Comparison of ENCODE assay signal across 6 cellular contexts in genomic region chr19:8307400-8307964, GRCh38. TPM values are rescaled to one million over a fixed set of nuclear protein-coding genes. Genes with fewer than 3 reads are reported as not detected.
DNase-seq lines count a peak whose midpoint lies in the region; ATAC-seq and TF ChIP-seq lines count a peak whose summit lies in the region.

No MANE protein-coding gene starts in this region.

- no peaks in the 10 kb centered on the region for H3K9me3 Mint-ChIP-seq in nephron

- H3K36me3 ChIP-seq in Karpas-422 (ENCODE audit: insufficient read depth, low read length) = peaks cover 13% of the 10 kb centered on the region; the same call in 1 of the 2 replicates
- H3K36me3 ChIP-seq in brain microvascular endothelial cell (replicated peaks) = peaks cover 15% of the 10 kb centered on the region

- no peak for ATAC-seq in GM18520 (IDR thresholded peaks at IDR 0.05; ENCODE audit: unreplicated experiment)

- peaks cover 29% of the 10 kb centered on the region for H3K79me2 ChIP-seq in Karpas-422 (ENCODE audit: low read length)

- H3K27ac Mint-ChIP-seq in nephron = peak overlapping the region; percentile 14 to 88 (median 86)

- H3K4me1 Mint-ChIP-seq in nephron = peaks cover 21% of the 10 kb centered on the region

- H3K4me3 ChIP-seq in Karpas-422 (ENCODE audit: low read length) (peak overlapping the region; percentile 71), brain microvascular endothelial cell (ENCODE audit: low read depth, low read length) (peak overlapping the region; percentile 65)

- in situ Hi-C loops in brain microvascular endothelial cell (cut with HindIII; ENCODE audit: low pct_ligation_motif_present, low sequenced_read_pairs) = no loop called here

- peak; percentile 55 for DNase-seq in Karpas-422
- no peak for DNase-seq in brain microvascular endothelial cell
- no peak for DNase-seq in GM03348 (ENCODE audit: low spot score)
- DNase-seq in NCI-H2107 treated with DMSO at 0.1 percent for 48 hours (lab: John Stamatoyannopoulos, UW; ENCODE audit: unreplicated experiment) = no peak

- H3K36me3 Mint-ChIP-seq in nephron (ENCODE audit: low read depth) = peaks cover 9% of the 10 kb centered on the region

- H3K27me3 Mint-ChIP-seq in nephron (ENCODE audit: low read depth) = no peaks in the 10 kb centered on the region

- peak overlapping the region; percentile 89 to 94 (median 94) for H3K4me3 Mint-ChIP-seq in nephron

- peaks cover 25% of the 10 kb centered on the region for H3K4me1 ChIP-seq in Karpas-422 (ENCODE audit: low read length)

- H3K27me3 ChIP-seq in Karpas-422 (ENCODE audit: low read length) (no peaks in the 10 kb centered on the region), brain microvascular endothelial cell (replicated peaks) (no peaks in the 10 kb centered on the region)

- H3K9me2 ChIP-seq in Karpas-422 (replicated peaks; ENCODE audit: insufficient read depth, low read length) = no peaks in the 10 kb centered on the region

- no peak overlapping the region; the same call in 1 of the 2 replicates for H2AFZ ChIP-seq in Karpas-422 (ENCODE audit: low read length)

- H3K27ac ChIP-seq in Karpas-422 (ENCODE audit: low read length) = peak overlapping the region; percentile 1; the same call in 1 of the 2 replicates
- H3K27ac ChIP-seq in brain microvascular endothelial cell = peak overlapping the region; percentile 57

- TF ChIP-seq CTCF in brain microvascular endothelial cell (IDR thresholded peaks at IDR 0.05; ENCODE audit: low read depth, low read length, missing control alignments) = peak; percentile 7
- TF ChIP-seq CTCF in nephron (IDR thresholded peaks at IDR 0.05; ENCODE audit: unreplicated experiment in 3 of 3) = no peak

- no peaks in the 10 kb centered on the region for H3K9me3 ChIP-seq in Karpas-422 (ENCODE audit: low read length)

- H3K9ac ChIP-seq in Karpas-422 (ENCODE audit: low read length) = peak overlapping the region; percentile 86

- H3K4me2 ChIP-seq in Karpas-422 (ENCODE audit: low read depth, low read length, poor library complexity, severe bottlenecking) = peak overlapping the region; percentile 76

- peaks cover 12% of the 10 kb centered on the region; the same call in 1 of the 2 replicates for H4K20me1 ChIP-seq in Karpas-422 (ENCODE audit: insufficient read depth, low read depth, low read length)

RNA-seq across cellular contexts. Expression of gene CD320, which starts 0.7 kb away (rescaled TPM):
- total RNA-seq in Karpas-422 (2014; rRNA removed; shearing (Covaris generic); ENCODE audit: low replicate concordance) = 16.0 and 29.4 TPM in 2 replicates

RNA-seq across cellular contexts. Expression of gene NDUFA7, which starts 13.7 kb away (rescaled TPM):
- 85.1 and 94.9 TPM in 2 replicates for total RNA-seq in Karpas-422 (2014; rRNA removed; shearing (Covaris generic); ENCODE audit: low replicate concordance)

RNA-seq across cellular contexts. Expression of gene RPS28, which starts 13.8 kb away (rescaled TPM):
- 1,155 and 2,638 TPM in 2 replicates for total RNA-seq in Karpas-422 (2014; rRNA removed; shearing (Covaris generic); ENCODE audit: low replicate concordance)

RNA-seq across cellular contexts. Expression of gene KANK3, which starts 35.6 kb away (rescaled TPM):
- 1.2 TPM in 1 of 2 replicates, not detected in the other for total RNA-seq in Karpas-422 (2014; rRNA removed; shearing (Covaris generic); ENCODE audit: low replicate concordance)

RNA-seq across cellular contexts. Expression of gene ANGPTL4, which starts 56.5 kb away (rescaled TPM):
- not detected in 2 replicates for total RNA-seq in Karpas-422 (2014; rRNA removed; shearing (Covaris generic); ENCODE audit: low replicate concordance)
